13 cellular contexts compared by ENCODE assay signal in genomic region chr14:103782376-103782775, GRCh38.
DNase-seq lines count a peak whose midpoint lies in the region; TF ChIP-seq lines count a peak whose summit lies in the region.
"Had no signal": no experiment of that assay in that cellular context is flagged by ENCODE, and none has a peak within 500 bp of the region (broad histone marks: within the 10 kb centered on the region; RNA-seq: fewer than 3 reads in every experiment).

No MANE protein-coding gene starts in this region.

- no peaks in the 10 kb centered on the region for H3K27me3 ChIP-seq in BLaER1

- no peaks in the 10 kb centered on the region for H4K20me1 ChIP-seq in BLaER1

- H3K4me1 ChIP-seq in BLaER1: peaks cover 17% of the 10 kb centered on the region

- no peak overlapping the region for H3K9ac ChIP-seq in BLaER1
- H3K9ac ChIP-seq in SK-N-MC (ENCODE audit: insufficient read length): peak overlapping the region; percentile 47

- peak overlapping the region; percentile 65; the same call in 1 of the 2 replicates for H3K4me2 ChIP-seq in BLaER1

- TF ChIP-seq CTCF in progenitor cell of endocrine pancreas (IDR thresholded peaks at IDR 0.05; ENCODE audit: unreplicated experiment) (no peak), coronary artery (IDR thresholded peaks at IDR 0.05) (no peak)

- no peak overlapping the region for H3K4me3 Mint-ChIP-seq in progenitor cell of endocrine pancreas (ENCODE audit: low read depth)
- H3K4me3 Mint-ChIP-seq: CD8-positive, alpha-beta T cell; IgD-negative memory B cell had no signal

- H3K27ac Mint-ChIP-seq in progenitor cell of endocrine pancreas: no peak overlapping the region
- H3K27ac Mint-ChIP-seq: CD8-positive, alpha-beta T cell; IgD-negative memory B cell had no signal

- H3K36me3 ChIP-seq in BLaER1 (peaks cover 5% of the 10 kb centered on the region; the same call in 1 of the 2 replicates), SK-N-MC (ENCODE audit: insufficient read depth, low read length) (peaks cover 9% of the 10 kb centered on the region)

- no peaks in the 10 kb centered on the region for H3K9me3 Mint-ChIP-seq in progenitor cell of endocrine pancreas (ENCODE audit: low read depth)
- H3K9me3 Mint-ChIP-seq: CD8-positive, alpha-beta T cell; IgD-negative memory B cell had no signal

- DNase-seq in SK-N-MC (ENCODE audit: low read depth, low spot score) (no peak), middle frontal gyrus (ENCODE audit: extremely low spot score, low spot score) (peak; percentile 4), GOT3 (lab: John Stamatoyannopoulos, UW) (no peak), progenitor cell of endocrine pancreas (ENCODE audit: low spot score, unreplicated experiment) (no peak), coronary artery (ENCODE audit: low spot score) (no peak)
- DNase-seq: Calu3; CD8-positive, alpha-beta T cell; DMS79 treated with DMSO at 0.1 percent for 48 hours; HCEC 1CT; KBM-7 had no signal

- no peaks in the 10 kb centered on the region for H3K4me1 Mint-ChIP-seq in progenitor cell of endocrine pancreas (ENCODE audit: low read depth)
- H3K4me1 Mint-ChIP-seq: IgD-negative memory B cell had no signal

- H3K9me3 ChIP-seq in BLaER1 (peaks cover 2% of the 10 kb centered on the region; the same call in 1 of the 2 replicates), SK-N-MC (ENCODE audit: low read depth, low read length) (no peaks in the 10 kb centered on the region)

- H3K36me3 Mint-ChIP-seq in progenitor cell of endocrine pancreas (ENCODE audit: insufficient read depth): peaks cover 6% of the 10 kb centered on the region

- H3K4me3 ChIP-seq in BLaER1 (no peak overlapping the region), SK-N-MC (0 out of 2 replicates have a peak overlapping the region, but pooled peaks have one; percentile 18), coronary artery (no peak overlapping the region)
- H3K4me3 ChIP-seq: GM12878 had no signal

- H3K27me3 Mint-ChIP-seq in progenitor cell of endocrine pancreas: no peaks in the 10 kb centered on the region
- H3K27me3 Mint-ChIP-seq: IgD-negative memory B cell had no signal

- H3K27ac ChIP-seq in BLaER1 (no peak overlapping the region), SK-N-MC (peak overlapping the region; percentile 96), coronary artery (no peak overlapping the region)
